8 cellular contexts compared by ENCODE assay signal in genomic region chr4:139015269-139015947, GRCh38. TPM values are rescaled to one million over a fixed set of nuclear protein-coding genes. Genes with fewer than 3 reads are reported as not detected.
DNase-seq lines count a peak whose midpoint lies in the region; ATAC-seq and FAIRE-seq lines count a peak whose summit lies in the region.

TSS of gene NOCT (plus strand) at chr4:139015781. CDS start at chr4:139015982, 201 bp downstream.

- peak within 1 kb of the TSS; percentile 91 for H3K27ac ChIP-seq in effector memory CD4-positive, alpha-beta T cell (ENCODE audit: insufficient read depth, low read length, poor library complexity, severe bottlenecking)

- peak within 1 kb of the TSS; percentile 98 for H3K27ac Mint-ChIP-seq in memory B cell

- no peaks in the 10 kb centered on the region for H3K9me3 ChIP-seq in effector memory CD4-positive, alpha-beta T cell (ENCODE audit: control insufficient read depth, low read length)

- peak within 1 kb of the TSS; percentile 69 for H3K4me3 ChIP-seq in effector memory CD4-positive, alpha-beta T cell (ENCODE audit: insufficient read depth, low read depth, low read length, poor library complexity, severe bottlenecking)

- H3K27me3 ChIP-seq in effector memory CD4-positive, alpha-beta T cell (replicated peaks; ENCODE audit: control insufficient read depth, insufficient read depth, low read length, poor library complexity, severe bottlenecking): no peaks in the 10 kb centered on the region

- H3K9me3 Mint-ChIP-seq in memory B cell: no peaks in the 10 kb centered on the region

- H3K4me3 Mint-ChIP-seq in memory B cell: peak within 1 kb of the TSS; percentile 82

- H3K4me1 Mint-ChIP-seq in memory B cell: peaks cover 15% of the 10 kb centered on the region

- in situ Hi-C loops in Caki2 (cut with HindIII; ENCODE audit: low pct_unique_long_range_greater_than_20kb, low sequenced_read_pairs): no loop called here

- peak; percentile 60 for FAIRE-seq in HTR-8/SVneo (lab: Jason Lieb, UNC)

- H3K36me3 ChIP-seq in effector memory CD4-positive, alpha-beta T cell (ENCODE audit: control insufficient read depth, insufficient read depth, low read length): no peaks in the 10 kb centered on the region

- H3K4me1 ChIP-seq in effector memory CD4-positive, alpha-beta T cell (ENCODE audit: control insufficient read depth, insufficient read depth, low read length, poor library complexity, severe bottlenecking): peaks cover 7% of the 10 kb centered on the region

- no peaks in the 10 kb centered on the region for H3K27me3 Mint-ChIP-seq in memory B cell

- ATAC-seq in GM21381 (IDR thresholded peaks at IDR 0.05; ENCODE audit: unreplicated experiment) (peak; percentile 92), memory B cell (ENCODE audit: low read depth) (peak; percentile 90)

- peak; percentile 91 for DNase-seq in Caki2 (ENCODE audit: low read depth)
- DNase-seq in HTR-8/SVneo (ENCODE audit: insufficient read length, low spot score): peak; percentile 86
- DNase-seq in NOMO-1 treated with DMSO at 0.1 percent for 48 hours (lab: John Stamatoyannopoulos, UW; ENCODE audit: unreplicated experiment): peak; percentile 81
- DNase-seq in activated CD8-positive, alpha-beta memory T cell treated with anti-CD3 and anti-CD28 coated beads for 4 hours (ENCODE audit: low read depth in 2 of 2): peak; percentile 79 to 89
- peak; percentile 89 to 92 (median 91) for DNase-seq in effector memory CD4-positive, alpha-beta T cell
- peak; percentile 91 to 92 for DNase-seq in memory B cell (ENCODE audit: low spot score in 2 of 2)
- peak; percentile 83 for DNase-seq in stimulated activated CD8-positive, alpha-beta memory T cell treated with anti-CD3 and anti-CD28 coated beads, Interleukin-12 subunit alpha, Interleukin-12 subunit beta, amount 100 ng/mL, for 1 hour (ENCODE audit: low read depth)

- peaks cover 1% of the 10 kb centered on the region for H3K36me3 Mint-ChIP-seq in memory B cell

RNA-seq across cellular contexts. Expression of gene NOCT, which starts in this region (rescaled TPM):
- total RNA-seq in Caki2 (2014; rRNA removed; shearing (Covaris generic); ENCODE audit: low replicate concordance): 11.0 and 13.4 TPM in 2 replicates

Comparison
In these comparisons a context has a peak if more than half of its experiments do, and no peak if none do; other contexts are left out.
1. Peak in every context shown above with its lines: DNase-seq, ATAC-seq, H3K4me3 ChIP-seq and H3K27ac ChIP-seq.